Comparison of ENCODE assay signal across 29 cellular contexts in the genomic region with DNA sequence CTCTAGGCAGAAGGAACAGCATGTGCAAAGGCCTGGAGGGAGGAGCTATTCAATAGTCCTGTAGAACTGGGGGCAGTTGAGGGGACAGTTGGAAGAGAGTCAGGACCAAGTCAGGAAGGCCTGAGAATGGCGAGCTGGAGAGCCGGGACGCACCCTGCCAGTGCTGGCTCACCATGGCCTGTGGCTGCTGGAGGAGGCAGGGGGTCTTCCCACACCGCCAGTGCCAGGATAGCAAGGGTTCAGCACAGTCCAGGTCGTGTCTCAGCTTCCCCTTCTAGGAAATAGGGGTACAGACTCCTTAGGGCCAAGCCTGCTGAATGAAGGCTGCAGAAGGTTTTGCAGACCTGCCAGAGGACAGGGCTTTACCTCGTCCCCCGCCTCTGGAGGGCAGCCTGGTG. TPM values are rescaled to one million over a fixed set of nuclear protein-coding genes. Genes with fewer than 3 reads are reported as not detected.
DNase-seq lines count a peak whose midpoint lies in the region; ATAC-seq and TF ChIP-seq lines count a peak whose summit lies in the region.
"Had no signal": no experiment of that assay in that cellular context is flagged by ENCODE, and none has a peak within 500 bp of the region (broad histone marks: within the 10 kb centered on the region; RNA-seq: fewer than 3 reads in every experiment).

No MANE protein-coding gene starts in this region.

- no peak for TF ChIP-seq CTCF in H9 (conservative IDR thresholded peaks at IDR 0.05)
- TF ChIP-seq CTCF in glutamatergic neuron (IDR thresholded peaks at IDR 0.05; ENCODE audit: partially characterized antibody, unreplicated experiment): no peak
- TF ChIP-seq CTCF in foreskin fibroblast (IDR thresholded peaks at IDR 0.05; ENCODE audit: low read depth, low read length): no peak

- H3K23me2 ChIP-seq in H9 (ENCODE audit: insufficient read length, low read depth, low read length, poor library complexity, severe bottlenecking): no peaks in the 10 kb centered on the region

- H3T11ph ChIP-seq in H9 (ENCODE audit: low read length): no peak overlapping the region

- no peak overlapping the region for H3K4me3 ChIP-seq in foreskin fibroblast (ENCODE audit: low read depth in 1 of 2, low read length in 2 of 2)
- H3K4me3 ChIP-seq: dorsolateral prefrontal cortex, gastrocnemius medialis, pancreas, thoracic aorta, uterus had no signal

- H3K79me2 ChIP-seq in H9 (ENCODE audit: insufficient read depth, low read length): no peaks in the 10 kb centered on the region

- H3K4me3 Mint-ChIP-seq in H9 (no peak overlapping the region), glutamatergic neuron (ENCODE audit: unreplicated experiment) (no peak overlapping the region)
- H3K4me3 Mint-ChIP-seq: brain; CD4-positive, alpha-beta memory T cell; stimulated activated naive CD8-positive, alpha-beta T cell treated with anti-CD3 and anti-CD28 coated beads, Interleukin-15, Interleukin-2, amounts not matched to agents 100 ng/mL and 50 ng/mL, for 24 hours had no signal

- H3K14ac ChIP-seq in H9 (ENCODE audit: insufficient read depth, low read length): peak overlapping the region; percentile 12; the same call in 1 of the 2 replicates

- no peaks in the 10 kb centered on the region for H4K20me1 ChIP-seq in H9 (ENCODE audit: control insufficient read depth, insufficient read depth, insufficient read length)

- no peaks in the 10 kb centered on the region for H3K79me1 ChIP-seq in H9 (ENCODE audit: insufficient read depth, low read depth, low read length, poor library complexity, severe bottlenecking)

- H2BK120ac ChIP-seq in H9 (ENCODE audit: low read depth, low read length, poor library complexity, severe bottlenecking): no peak overlapping the region

- no peak overlapping the region for H3K4me2 ChIP-seq in H9 (ENCODE audit: insufficient read depth, insufficient read length, low read length)

- H3K27me3 Mint-ChIP-seq in H9 (ENCODE audit: low read depth) (peaks cover 17% of the 10 kb centered on the region), glutamatergic neuron (ENCODE audit: unreplicated experiment) (peaks cover 8% of the 10 kb centered on the region)

- no peak overlapping the region for H3K56ac ChIP-seq in H9 (ENCODE audit: insufficient read length, low read depth, low read length)

- H3K27ac ChIP-seq in H9 (ENCODE audit: insufficient read length, low read depth, low read length): no peak overlapping the region
- H3K27ac ChIP-seq: dorsolateral prefrontal cortex, gastrocnemius medialis, pancreas, thoracic aorta, uterus had no signal

- H2BK5ac ChIP-seq in H9 (ENCODE audit: insufficient read length, low read length): no peak overlapping the region

- H4K5ac ChIP-seq in H9 (ENCODE audit: insufficient read length, low read depth, low read length): no peak overlapping the region

- H3K27ac Mint-ChIP-seq in H9: no peak overlapping the region
- H3K27ac Mint-ChIP-seq in glutamatergic neuron (ENCODE audit: unreplicated experiment): peak overlapping the region; percentile 48
- H3K27ac Mint-ChIP-seq: brain; CD4-positive, alpha-beta memory T cell; stimulated activated naive CD8-positive, alpha-beta T cell treated with anti-CD3 and anti-CD28 coated beads, Interleukin-15, Interleukin-2, amounts not matched to agents 100 ng/mL and 50 ng/mL, for 24 hours had no signal

- H2BK12ac ChIP-seq in H9 (ENCODE audit: insufficient read length, low read depth, low read length): no peak overlapping the region

- H3K9me3 ChIP-seq in H9 (ENCODE audit: control insufficient read depth, low read depth, low read length): no peaks in the 10 kb centered on the region
- H3K9me3 ChIP-seq: gastrocnemius medialis, pancreas, thoracic aorta, uterus had no signal

- no peak overlapping the region for H2AFZ ChIP-seq in H9 (ENCODE audit: low read length)

- H2BK15ac ChIP-seq in H9 (ENCODE audit: low read depth, low read length): no peak overlapping the region

- intact Hi-C loops in sciatic nerve (cut with DNase I): no loop called here

- no peak overlapping the region for H3K18ac ChIP-seq in H9 (ENCODE audit: insufficient read length, low read depth, low read length)

- no peak overlapping the region for H2BK20ac ChIP-seq in H9 (ENCODE audit: low read depth, low read length, poor library complexity, severe bottlenecking)

- no peaks in the 10 kb centered on the region for H3K4me1 ChIP-seq in H9 (ENCODE audit: insufficient read depth, low read length)
- H3K4me1 ChIP-seq: gastrocnemius medialis, pancreas had no signal

- H3K27me3 ChIP-seq in H9 (ENCODE audit: insufficient read depth, low read length): no peaks in the 10 kb centered on the region
- H3K27me3 ChIP-seq: dorsolateral prefrontal cortex, gastrocnemius medialis, pancreas, uterus had no signal

- ATAC-seq in sciatic nerve: no peak
- ATAC-seq: gastrocnemius medialis, pancreas had no signal

- no peak overlapping the region for H3K9ac ChIP-seq in H9 (ENCODE audit: extremely low read depth, insufficient read length, low read length)

- H3K23ac ChIP-seq in H9 (ENCODE audit: insufficient read length, low read depth, low read length): no peak overlapping the region

- H4K91ac ChIP-seq in H9 (ENCODE audit: insufficient read length, low read depth, low read length): no peak overlapping the region

- no CpG with 5 or more reads among the region's 7 CpGs for WGBS in H9 (ENCODE audit: extremely low coverage, insufficient read length, low lambda C conversion rate)

- no peak overlapping the region for H2AK5ac ChIP-seq in H9 (ENCODE audit: insufficient read length, low read length)

- H3K9me3 Mint-ChIP-seq in H9: no peaks in the 10 kb centered on the region
- H3K9me3 Mint-ChIP-seq in glutamatergic neuron (ENCODE audit: unreplicated experiment): peaks cover 5% of the 10 kb centered on the region
- H3K9me3 Mint-ChIP-seq: brain; CD4-positive, alpha-beta memory T cell; stimulated activated naive CD8-positive, alpha-beta T cell treated with anti-CD3 and anti-CD28 coated beads, Interleukin-15, Interleukin-2, amounts not matched to agents 100 ng/mL and 50 ng/mL, for 24 hours had no signal

- peak; percentile 6 to 9 for DNase-seq in activated T-cell treated with anti-CD3 and anti-CD28 coated beads, Interleukin-2, amount 50 U/mL, for 48 hours
- DNase-seq in activated T-cell treated with anti-CD3 and anti-CD28 coated beads for 4 hours (no peak), H9 (no peak), glutamatergic neuron (no peak), sciatic nerve (ENCODE audit: low spot score) (peak; percentile 49), foreskin fibroblast (no peak), SW 1271 (lab: John Stamatoyannopoulos, UW) (no peak), NCI-H1092 (lab: John Stamatoyannopoulos, UW) (no peak)
- DNase-seq: activated CD4-positive, alpha-beta T cell treated with anti-CD3 and anti-CD28 coated beads, Interleukin-2, amount 50 U/mL, for 48 hours; amniotic stem cell; CD4-positive, alpha-beta memory T cell; cerebellar nuclear complex; gastrocnemius medialis; hypothalamus; Karpas-422; mesendoderm; NCI-H1417; NCI-H2029 treated with DMSO at 0.1 percent for 48 hours; NCI-H524 treated with DMSO at 0.1 percent for 48 hours; stimulated activated CD4-positive, alpha-beta T cell treated with anti-CD3 and anti-CD28 coated beads, Interleukin-1b, Interleukin-23, amount 100 ng/mL, for 48 hours had no signal

- 0 out of 4 replicates have a peak, but pooled peaks cover 0 to 2% of the 10 kb centered on the region in 2 experiments for H3K4me1 Mint-ChIP-seq in H9
- H3K4me1 Mint-ChIP-seq in glutamatergic neuron (ENCODE audit: low read depth, unreplicated experiment): peaks cover 7% of the 10 kb centered on the region
- H3K4me1 Mint-ChIP-seq: CD4-positive, alpha-beta memory T cell had no signal

- H3K4ac ChIP-seq in H9 (ENCODE audit: low read depth, low read length): no peak overlapping the region

- no peak overlapping the region for H4K8ac ChIP-seq in H9 (replicated peaks; ENCODE audit: insufficient read length, low read depth, low read length)

- H3K36me3 Mint-ChIP-seq in H9 (ENCODE audit: insufficient read depth in 1 of 3, low read depth in 3 of 3): no peaks in the 10 kb centered on the region
- H3K36me3 Mint-ChIP-seq in glutamatergic neuron (ENCODE audit: unreplicated experiment): no peaks in the 10 kb centered on the region
- H3K36me3 Mint-ChIP-seq: brain; CD4-positive, alpha-beta memory T cell had no signal

RNA-seq across cellular contexts. Expression of a gene that starts 7.3 kb away (rescaled TPM):
- total RNA-seq in H9 (2021) (0.17 and 0.29 TPM in 2 replicates), glutamatergic neuron (ENCODE audit: unreplicated experiment) (3.1 TPM), sciatic nerve (222 TPM)
- total RNA-seq: A673; CD4-positive, alpha-beta memory T cell; Daoy; T-helper 2 cell treated with Interferon-gamma antibody and Interleukin-4, amounts not matched to agents 100 ng/mL and 5 ng/mL, for 36 hours had no signal

Comparison
In these comparisons a context has a peak if more than half of its experiments do, and no peak if none do; other contexts are left out.
1. DNase-seq: peak in activated T-cell treated with anti-CD3 and anti-CD28 coated beads, Interleukin-2, amount 50 U/mL, for 48 hours (2 of 2) and sciatic nerve (single experiment); none in activated T-cell treated with anti-CD3 and anti-CD28 coated beads for 4 hours (single experiment), H9 (single experiment), glutamatergic neuron (single experiment), foreskin fibroblast (0 of 2), SW 1271 (0 of 2) and NCI-H1092 (single experiment).
2. RNA of a gene that starts 7.3 kb away (total RNA-seq): 222 TPM in sciatic nerve (single experiment); 3.1 TPM in glutamatergic neuron (single experiment) and 0.17 to 0.29 TPM in H9; every median in the first group is over 10 times any median in the second.